In genomic region chr10:111077715-111078504, GRCh38 we compare ENCODE assay signal across 9 cellular contexts. TPM values are rescaled to one million over a fixed set of nuclear protein-coding genes. Genes with fewer than 3 reads are reported as not detected.
DNase-seq lines count a peak whose midpoint lies in the region; ATAC-seq, FAIRE-seq and TF ChIP-seq lines count a peak whose summit lies in the region.
"Had no signal": no experiment of that assay in that cellular context is flagged by ENCODE, and none has a peak within 500 bp of the region (broad histone marks: within the 10 kb centered on the region; RNA-seq: fewer than 3 reads in every experiment).

No MANE protein-coding gene starts in this region.

- peak overlapping the region; percentile 29 for H2AFZ ChIP-seq in ACC112 (ENCODE audit: low read length, unreplicated experiment)

- H3K36me3 ChIP-seq in ACC112 (ENCODE audit: insufficient read depth, low read length), result no peaks in the 10 kb centered on the region
- no peaks in the 10 kb centered on the region for H3K36me3 ChIP-seq in HEK293 (ENCODE audit: control insufficient read depth in 2 of 2, insufficient read depth in 1 of 2, low read length in 2 of 2)
- H3K36me3 ChIP-seq in body of pancreas (replicated peaks in 1 of 2; ENCODE audit: insufficient read depth in 1 of 2, low read depth in 2 of 2), result no peaks in the 10 kb centered on the region
- no peaks in the 10 kb centered on the region for H3K36me3 ChIP-seq in thymus (ENCODE audit: control insufficient read depth, insufficient read depth)

- CTCF ChIA-PET in HEK293 (lab: Yijun Ruan, JAX), result interaction anchor here (0.6 to 2.3 kb wide), 6 partner anchors 8 to 1155 kb away, joined by 3 to 15 read pairs (median 4); no protein-coding TSS in a partner anchor

- peak; percentile 28 to 67 (median 42) for DNase-seq in body of pancreas
- DNase-seq in left kidney (ENCODE audit: low read depth, low spot score), result peak; percentile 32
- no peak for DNase-seq in GM19239 (ENCODE audit: insufficient read length, low spot score)
- no peak for DNase-seq in CD1c-positive myeloid dendritic cell (ENCODE audit: extremely low spot score)
- no peak for DNase-seq in T1000 (lab: John Stamatoyannopoulos, UW)

- no peak for FAIRE-seq in GM19239 (lab: Jason Lieb, UNC)
- FAIRE-seq: GM18507 had no signal

- H3K27me3 ChIP-seq in ACC112 (ENCODE audit: insufficient read depth, low read length) (peaks cover 72% of the 10 kb centered on the region), body of pancreas (peaks cover 0 to 7% of the 10 kb centered on the region in 2 donors), thymus (ENCODE audit: control insufficient read depth, insufficient read depth) (peaks cover 55% of the 10 kb centered on the region)

- no peaks in the 10 kb centered on the region for H3K9me3 ChIP-seq in HEK293 (ENCODE audit: control insufficient read depth, insufficient read depth, low read depth, low read length)
- no peaks in the 10 kb centered on the region for H3K9me3 ChIP-seq in body of pancreas
- peaks cover 2% of the 10 kb centered on the region for H3K9me3 ChIP-seq in thymus (ENCODE audit: control insufficient read depth)

- TF ChIP-seq CTCF in HEK293 (tag by site-specific recombination; IDR thresholded peaks at IDR 0.05) (no peak), body of pancreas (IDR thresholded peaks at IDR 0.05) (no peak)

- H3K27ac ChIP-seq in ACC112 (ENCODE audit: low read depth, low read length), result no peak overlapping the region
- no peak overlapping the region for H3K27ac ChIP-seq in HEK293 (ENCODE audit: extremely low read depth, low read depth, low read length)
- peak overlapping the region in 3 of 4 donors; percentile 18 to 85 (median 72) for H3K27ac ChIP-seq in body of pancreas
- H3K27ac ChIP-seq in thymus (ENCODE audit: low read depth), result no peak overlapping the region

- WGBS in body of pancreas, 2 donors, result 15 to 30% methylated on average over 41 to 81 of the region's 82 CpGs
- WGBS in thymus, result 13% methylated on average over 82 of the region's 82 CpGs

- no peaks in the 10 kb centered on the region for H3K79me2 ChIP-seq in ACC112 (ENCODE audit: control insufficient read depth, insufficient read depth, low read length, unreplicated experiment)

- H3K4me1 ChIP-seq in ACC112 (ENCODE audit: control insufficient read depth, insufficient read depth, low read length, unreplicated experiment) (no peaks in the 10 kb centered on the region), HEK293 (ENCODE audit: control insufficient read depth, insufficient read depth, low read length) (peaks cover 2% of the 10 kb centered on the region; the same call in 1 of the 2 replicates), body of pancreas (peaks cover 41% of the 10 kb centered on the region), thymus (ENCODE audit: control insufficient read depth, insufficient read depth, low read length) (peaks cover 3% of the 10 kb centered on the region)

- intact Hi-C loops in body of pancreas (cut with DNase I), result loop anchor here (10.0 kb wide), 2 partner anchors 127 to 277 kb away; no protein-coding TSS in a partner anchor

- H3K4me3 ChIP-seq in ACC112 (ENCODE audit: low read depth, low read length), result peak overlapping the region; percentile 73
- H3K4me3 ChIP-seq in HEK293 (ENCODE audit: low read depth, low read length), result peak overlapping the region; percentile 20
- peak overlapping the region; percentile 68 to 73 for H3K4me3 ChIP-seq in body of pancreas
- peak overlapping the region; percentile 15 for H3K4me3 ChIP-seq in thymus (ENCODE audit: low read length)

- peak; percentile 6 for ATAC-seq in body of pancreas

- POLR2A ChIA-PET in HEK293 (lab: Yijun Ruan, JAX), result interaction anchor here (0.6 kb wide), 1 partner anchor 19 kb away, joined by 3 read pairs; no protein-coding TSS in a partner anchor

- peak in 2 of 3 donors; percentile 10 to 17 for TF ChIP-seq POLR2A in body of pancreas (IDR thresholded peaks at IDR 0.05)

TF ChIP-seq in HEK293, 187 proteins besides CTCF, POLR2A, EP300 and RAD21:
- TF ChIP-seq SETDB1 (IDR thresholded peaks at IDR 0.05; ENCODE audit: insufficient read length, low read length), result no peak

RNA-seq across cellular contexts. Expression of gene ADRA2A, which starts 1.1 kb away (rescaled TPM):
- 100 to 1,000 TPM in 1 of 2 donors, 10 to 100 TPM in 1; 25.4 to 115 TPM for total RNA-seq in body of pancreas
- polyA plus RNA-seq in thymus, result 0.80 TPM

Comparison
In these comparisons a context has a peak if more than half of its experiments do, and no peak if none do; other contexts are left out.
1. H3K27ac ChIP-seq: peak in body of pancreas (3 of 4); none in ACC112 (single experiment), HEK293 (single experiment) and thymus (single experiment).
2. H3K4me3 ChIP-seq: peak in every context shown above with its lines; median percentile 73 in ACC112; 70 in body of pancreas; 20 in HEK293; 15 in thymus.
3. DNase-seq: peak in body of pancreas (4 of 4) and left kidney (single experiment); none in GM19239 (single experiment), CD1c-positive myeloid dendritic cell (single experiment) and T1000 (single experiment).